Comparison of ENCODE assay signal across 1 cellular context in the genomic region with DNA sequence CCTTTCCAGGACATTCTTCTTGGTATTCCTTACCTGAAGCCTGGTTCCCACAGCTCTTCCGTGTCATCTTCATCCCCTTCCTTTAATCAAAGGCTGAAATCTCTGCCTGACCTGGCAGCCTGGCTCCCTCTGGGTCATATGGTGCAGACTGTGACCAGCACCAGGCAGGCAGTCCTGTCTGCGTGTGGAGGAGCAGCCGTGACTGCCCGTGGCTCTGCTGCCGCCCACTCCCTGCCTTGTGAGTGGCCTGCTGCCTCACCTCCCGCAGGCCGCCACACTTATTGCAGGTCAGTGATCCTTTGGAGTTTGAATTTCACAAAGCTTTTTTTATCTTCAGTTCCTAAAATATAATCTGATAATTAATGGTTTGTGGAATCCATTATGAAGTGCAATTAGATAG.
TF ChIP-seq lines count a peak whose summit lies in the region.

No MANE protein-coding gene starts in this region.

TF ChIP-seq in IMR-90, 13 proteins besides CTCF, POLR2A, EP300 and RAD21 (continued from another document):
- no peak for TF ChIP-seq RCOR1 (IDR thresholded peaks at IDR 0.05; ENCODE audit: insufficient replicate concordance, low read length)
